In the genomic region with DNA sequence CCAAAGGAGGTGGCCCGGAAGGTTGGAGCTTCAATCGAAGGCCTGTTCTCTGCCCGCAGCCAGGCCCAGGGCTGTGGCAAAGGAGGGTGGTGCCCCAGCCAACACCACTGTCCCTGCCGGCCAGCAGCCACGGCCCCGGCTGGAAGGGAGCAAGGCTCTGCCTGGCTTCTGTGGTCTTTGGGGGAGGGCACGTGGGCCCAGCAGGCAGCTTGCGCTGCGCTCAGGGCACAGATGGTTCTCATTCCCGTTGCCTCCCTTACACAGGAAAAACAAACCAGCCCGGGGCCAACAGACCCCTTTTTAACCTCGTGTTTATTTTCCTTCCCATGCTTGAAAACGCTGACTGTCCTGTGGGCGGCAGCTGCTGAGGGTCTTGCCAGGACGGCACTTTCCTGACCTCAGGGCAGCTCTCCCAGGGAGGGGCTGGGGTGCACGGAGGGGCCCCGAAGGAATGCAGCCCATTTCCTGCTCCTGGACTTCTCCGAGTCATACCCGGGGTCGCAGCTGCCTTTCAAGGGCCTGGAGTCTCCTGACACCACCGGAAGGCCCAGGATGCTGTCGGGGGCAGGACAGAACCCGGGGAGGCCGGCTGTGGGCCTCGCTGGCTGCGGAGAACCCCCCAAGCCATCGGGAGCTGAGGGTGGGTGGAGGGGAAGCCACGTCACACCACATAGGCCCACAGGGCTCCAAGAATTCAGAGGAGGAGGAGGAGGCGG, we compare ENCODE assay signal across 7 cellular contexts. TPM values are rescaled to one million over a fixed set of nuclear protein-coding genes. Genes with fewer than 3 reads are reported as not detected.
DNase-seq lines count a peak whose midpoint lies in the region; ATAC-seq and TF ChIP-seq lines count a peak whose summit lies in the region.

No MANE protein-coding gene starts in this region.

- no peaks in the 10 kb centered on the region for H3K36me3 ChIP-seq in HUES6 (ENCODE audit: control insufficient read depth, insufficient read depth, low read length)
- H3K36me3 ChIP-seq in thyroid gland, result no peaks in the 10 kb centered on the region

- WGBS in thyroid gland, 2 donors, result 68 to 70% methylated on average over 11 to 23 of the region's 29 CpGs

- TF ChIP-seq CTCF in thyroid gland (IDR thresholded peaks at IDR 0.05), result no peak

- H3K4me1 ChIP-seq in HUES6 (ENCODE audit: control insufficient read depth, insufficient read depth, low read length), result peaks cover 23% of the 10 kb centered on the region
- H3K4me1 ChIP-seq in thyroid gland, result peaks cover 20 to 26% of the 10 kb centered on the region in 2 donors

- peak overlapping the region; percentile 48; the same call in 1 of the 2 replicates for H3K4me3 ChIP-seq in HUES6 (ENCODE audit: low read depth, low read length)
- no peak overlapping the region for H3K4me3 ChIP-seq in thyroid gland (replicated peaks in 1 of 3)

- H3K27me3 ChIP-seq in HUES6 (ENCODE audit: control insufficient read depth, insufficient read depth, low read length), result no peaks in the 10 kb centered on the region
- H3K27me3 ChIP-seq in thyroid gland, result no peaks in the 10 kb centered on the region

- peak overlapping the region; percentile 40 for H3K9ac ChIP-seq in HUES6 (ENCODE audit: low read length)

- peak overlapping the region; percentile 51; the same call in 1 of the 2 replicates for H3K27ac ChIP-seq in HUES6 (ENCODE audit: low read depth, low read length)
- H3K27ac ChIP-seq in thyroid gland, result peak overlapping the region in 2 of 3 donors; percentile 65 to 69

- peak; percentile 98 for DNase-seq in brain pericyte (ENCODE audit: low read depth, low spot score)
- DNase-seq in kidney glomerular epithelial cell (lab: John Stamatoyannopoulos, UW), result peak; percentile 14
- no peak for DNase-seq in thyroid gland
- no peak for DNase-seq in HUDEP-2 (lab: John Stamatoyannopoulos, UW; ENCODE audit: unreplicated experiment in 76 of 76)
- no peak for DNase-seq in activated CD4-positive, alpha-beta T cell treated with anti-CD3 and anti-CD28 coated beads, Interleukin-2, amount 50 U/mL, for 4 hours

- TF ChIP-seq POLR2A in thyroid gland (IDR thresholded peaks at IDR 0.05), result no peak

- ATAC-seq in GM21526 (IDR thresholded peaks at IDR 0.05; ENCODE audit: low FRiP score, unreplicated experiment), result no peak

- H3K9me3 ChIP-seq in HUES6 (ENCODE audit: control insufficient read depth, insufficient read depth, low read depth, low read length) (no peaks in the 10 kb centered on the region), thyroid gland (no peaks in the 10 kb centered on the region)

- intact Hi-C loops in thyroid gland (cut with DNase I), result no loop called here

RNA-seq across cellular contexts. Expression of gene GPSM1, which starts 1.1 kb away (rescaled TPM):
- 10 to 100 TPM in 3 of 4 donors, 1 to 10 TPM in 1; 5.9 to 18.1 (median 12.2) TPM for total RNA-seq in thyroid gland

RNA-seq across cellular contexts. Expression of gene CCDC187, which starts 22.3 kb away (rescaled TPM):
- 1 to 10 TPM; 5.2 to 9.1 (median 6.2) TPM for total RNA-seq in thyroid gland

RNA-seq across cellular contexts. Expression of gene DNLZ, which starts 37.3 kb away (rescaled TPM):
- 10 to 100 TPM; 16.2 to 58.4 (median 23.1) TPM for total RNA-seq in thyroid gland

RNA-seq across cellular contexts. Expression of gene CARD9, which starts 47.2 kb away (rescaled TPM):
- total RNA-seq in thyroid gland, result 1 to 10 TPM in 1 of 4 donors, under 1 TPM in 3; 0.27 to 1.5 (median 0.74) TPM

Comparison
In these comparisons a context has a peak if more than half of its experiments do, and no peak if none do; other contexts are left out.
1. DNase-seq: peak in brain pericyte (single experiment) and kidney glomerular epithelial cell (single experiment); none in thyroid gland (0 of 2), HUDEP-2 (0 of 76) and activated CD4-positive, alpha-beta T cell treated with anti-CD3 and anti-CD28 coated beads, Interleukin-2, amount 50 U/mL, for 4 hours (0 of 2).